In the genomic region with DNA sequence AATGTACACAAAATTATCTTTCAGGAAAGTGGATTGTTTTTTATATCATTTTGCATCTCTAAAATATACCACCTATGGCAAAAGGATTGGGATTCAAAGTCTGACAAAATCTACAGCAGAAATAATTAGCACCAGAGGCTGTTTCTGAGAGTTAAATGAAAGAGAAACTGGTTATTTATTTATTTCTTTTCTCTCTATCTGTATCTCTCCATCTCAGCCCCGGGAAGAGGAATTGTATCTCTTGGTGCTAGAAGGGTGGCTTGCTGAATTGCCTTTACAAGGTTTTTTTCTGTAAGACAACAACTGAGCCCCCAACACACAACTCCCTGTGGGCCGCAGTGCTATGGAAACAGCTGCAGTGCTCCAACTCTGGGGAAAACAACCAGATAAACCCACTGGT, we compare ENCODE assay signal across 19 cellular contexts.
"Had no signal": no experiment of that assay in that cellular context is flagged by ENCODE, and none has a peak within 500 bp of the region (broad histone marks: within the 10 kb centered on the region; RNA-seq: fewer than 3 reads in every experiment).

No MANE protein-coding gene starts in this region.

- FAIRE-seq: TTC549 had no signal

- H3K4me3 ChIP-seq: coronary artery, gastrocnemius medialis, heart left ventricle, left lung, neural progenitor cell, right atrium auricular region, testis had no signal

- H3K9me3 Mint-ChIP-seq: activated CD4-positive, alpha-beta memory T cell treated with anti-CD3 and anti-CD28 coated beads, Interleukin-2, amount 10 ng/mL, durations not matched to agents 7 days and 5 days; activated naive CD8-positive, alpha-beta T cell treated with anti-CD3 and anti-CD28 coated beads, Interleukin-2, amount 10 ng/mL, durations not matched to agents 7 days and 5 days; central memory CD8-positive, alpha-beta T cell; naive B cell; neural progenitor cell; stimulated activated naive CD8-positive, alpha-beta T cell treated with anti-CD3 and anti-CD28 coated beads, Interleukin-15, amount 100 ng/mL, for 72 hours; T-helper 2 cell treated with Interferon-gamma antibody and Interleukin-4, amounts not matched to agents 5 μg/mL and 100 μg/mL, for 36 hours had no signal

- H3K27me3 ChIP-seq: brain microvascular endothelial cell, gastrocnemius medialis, neural progenitor cell, right atrium auricular region, testis had no signal

- H3K27ac Mint-ChIP-seq: activated CD4-positive, alpha-beta memory T cell treated with anti-CD3 and anti-CD28 coated beads, Interleukin-2, amount 10 ng/mL, durations not matched to agents 7 days and 5 days; activated CD8-positive, alpha-beta memory T cell treated with anti-CD3 and anti-CD28 coated beads, Interleukin-2, amount 10 ng/mL, durations not matched to agents 7 days and 5 days; activated naive CD8-positive, alpha-beta T cell treated with anti-CD3 and anti-CD28 coated beads, Interleukin-2, amount 10 ng/mL, durations not matched to agents 7 days and 5 days; naive B cell; neural progenitor cell; progenitor cell of endocrine pancreas; stimulated activated naive CD8-positive, alpha-beta T cell treated with anti-CD3 and anti-CD28 coated beads, Interleukin-15, amount 100 ng/mL, for 72 hours; T-helper 2 cell treated with Interferon-gamma antibody and Interleukin-4, amounts not matched to agents 5 μg/mL and 100 μg/mL, for 36 hours had no signal

- H3K4me1 ChIP-seq: left lung had no signal

- H3K4me3 Mint-ChIP-seq: activated CD4-positive, alpha-beta memory T cell treated with anti-CD3 and anti-CD28 coated beads, Interleukin-2, amount 10 ng/mL, durations not matched to agents 7 days and 5 days; activated CD8-positive, alpha-beta memory T cell treated with anti-CD3 and anti-CD28 coated beads, Interleukin-2, amount 10 ng/mL, durations not matched to agents 7 days and 5 days; activated naive CD8-positive, alpha-beta T cell treated with anti-CD3 and anti-CD28 coated beads, Interleukin-2, amount 10 ng/mL, durations not matched to agents 7 days and 5 days; central memory CD8-positive, alpha-beta T cell; naive B cell; neural progenitor cell; stimulated activated naive CD8-positive, alpha-beta T cell treated with anti-CD3 and anti-CD28 coated beads, Interleukin-15, amount 100 ng/mL, for 72 hours; T-helper 2 cell treated with Interferon-gamma antibody and Interleukin-4, amounts not matched to agents 5 μg/mL and 100 μg/mL, for 36 hours had no signal

- H3K36me3 ChIP-seq: brain microvascular endothelial cell, gastrocnemius medialis, heart left ventricle, left lung, neural progenitor cell, right atrium auricular region had no signal

- H3K4me1 Mint-ChIP-seq: activated CD4-positive, alpha-beta memory T cell treated with anti-CD3 and anti-CD28 coated beads, Interleukin-2, amount 10 ng/mL, durations not matched to agents 7 days and 5 days; naive B cell had no signal

- H3K36me3 Mint-ChIP-seq: activated CD8-positive, alpha-beta memory T cell treated with anti-CD3 and anti-CD28 coated beads, Interleukin-2, amount 10 ng/mL, durations not matched to agents 7 days and 5 days; activated naive CD8-positive, alpha-beta T cell treated with anti-CD3 and anti-CD28 coated beads, Interleukin-2, amount 10 ng/mL, durations not matched to agents 7 days and 5 days; naive B cell; neural progenitor cell had no signal

- H3K9me3 ChIP-seq: gastrocnemius medialis, heart left ventricle, left lung, right atrium auricular region, testis had no signal

- H3K27me3 Mint-ChIP-seq: activated CD4-positive, alpha-beta memory T cell treated with anti-CD3 and anti-CD28 coated beads, Interleukin-2, amount 10 ng/mL, durations not matched to agents 7 days and 5 days; central memory CD8-positive, alpha-beta T cell; stimulated activated naive CD8-positive, alpha-beta T cell treated with anti-CD3 and anti-CD28 coated beads, Interleukin-15, amount 100 ng/mL, for 72 hours had no signal

- ATAC-seq: activated CD8-positive, alpha-beta memory T cell treated with anti-CD3 and anti-CD28 coated beads, Interleukin-2, amount 10 ng/mL, durations not matched to agents 7 days and 5 days; gastrocnemius medialis; heart left ventricle; left lung; stimulated activated naive CD8-positive, alpha-beta T cell treated with anti-CD3 and anti-CD28 coated beads, Interleukin-15, amount 100 ng/mL, for 72 hours had no signal

- DNase-seq: activated CD4-positive, alpha-beta memory T cell treated with anti-CD3 and anti-CD28 coated beads, Interleukin-2, amount 10 ng/mL, durations not matched to agents 7 days and 5 days; activated CD8-positive, alpha-beta memory T cell treated with anti-CD3 and anti-CD28 coated beads, Interleukin-2, amount 10 ng/mL, durations not matched to agents 7 days and 5 days; activated naive CD8-positive, alpha-beta T cell treated with anti-CD3 and anti-CD28 coated beads, Interleukin-2, amount 10 ng/mL, durations not matched to agents 7 days and 5 days; amygdala; brain microvascular endothelial cell; gastrocnemius medialis; heart left ventricle; left lung; naive B cell; stimulated activated CD4-positive, alpha-beta T cell treated with anti-CD3 and anti-CD28 coated beads, Interleukin-4, amount 100 ng/mL, for 1 hour; stimulated activated naive CD8-positive, alpha-beta T cell treated with anti-CD3 and anti-CD28 coated beads, Interleukin-15, amount 100 ng/mL, for 72 hours; testis had no signal

- H3K9ac ChIP-seq: neural progenitor cell had no signal

- H3K27ac ChIP-seq: brain microvascular endothelial cell, gastrocnemius medialis, left lung, neural progenitor cell, right atrium auricular region, testis had no signal
